In genomic region chr3:133840055-133840737, GRCh38 we compare ENCODE assay signal across 21 cellular contexts.
"Had no signal": no experiment of that assay in that cellular context is flagged by ENCODE, and none has a peak within 500 bp of the region (broad histone marks: within the 10 kb centered on the region; RNA-seq: fewer than 3 reads in every experiment).

No MANE protein-coding gene starts in this region.

- H3K27ac ChIP-seq: epithelial cell of prostate, esophagus squamous epithelium, neural progenitor cell, right lobe of liver, tibial nerve had no signal

- H3K27ac Mint-ChIP-seq: activated CD8-positive, alpha-beta memory T cell treated with anti-CD3 and anti-CD28 coated beads, Interleukin-2, amount 10 ng/mL, durations not matched to agents 7 days and 5 days; activated CD8-positive, alpha-beta T cell treated with anti-CD3 and anti-CD28 coated beads, Interleukin-2, amount 10 ng/mL, durations not matched to agents 7 days and 5 days; activated naive CD4-positive, alpha-beta T cell treated with anti-CD3 and anti-CD28 coated beads, Interleukin-2, amount 50 U/mL, for 72 hours; activated T-helper 2 cell treated with anti-CD3 and anti-CD28 coated beads, Interferon-gamma antibody, Interleukin-2, Interleukin-4, amounts not matched to agents 10 μg/mL and 5 μg/mL and 100 μg/mL, durations not matched to agents 14 hours and 24 hours and 36 hours; mesothelial cell of epicardium; naive B cell; neural progenitor cell; stimulated activated naive B cell treated with anti-CD40 and anti-IgM and Interleukin-4, amounts not matched to agents 10 μg/mL and 1 μg/mL and 100 μg/mL, for 72 hours had no signal

- H3K36me3 ChIP-seq: neural progenitor cell, right lobe of liver had no signal

- H3K9me3 ChIP-seq: esophagus squamous epithelium, right lobe of liver had no signal

- H3K9me3 Mint-ChIP-seq: activated naive CD4-positive, alpha-beta T cell treated with anti-CD3 and anti-CD28 coated beads, Interleukin-2, amount 50 U/mL, for 72 hours; activated T-helper 2 cell treated with anti-CD3 and anti-CD28 coated beads, Interferon-gamma antibody, Interleukin-2, Interleukin-4, amounts not matched to agents 10 μg/mL and 5 μg/mL and 100 μg/mL, durations not matched to agents 14 hours and 24 hours and 36 hours; neural progenitor cell; stimulated activated naive B cell treated with anti-CD40 and anti-IgM and Interleukin-4, amounts not matched to agents 10 μg/mL and 1 μg/mL and 100 μg/mL, for 72 hours had no signal

- H3K4me3 ChIP-seq: esophagus squamous epithelium, neural progenitor cell, right lobe of liver, tibial nerve had no signal

- H3K4me1 ChIP-seq: esophagus squamous epithelium, right lobe of liver, tibial nerve had no signal

- H3K4me1 Mint-ChIP-seq: activated CD8-positive, alpha-beta memory T cell treated with anti-CD3 and anti-CD28 coated beads, Interleukin-2, amount 10 ng/mL, durations not matched to agents 7 days and 5 days; mesothelial cell of epicardium; naive B cell had no signal

- H3K27me3 Mint-ChIP-seq: activated CD8-positive, alpha-beta memory T cell treated with anti-CD3 and anti-CD28 coated beads, Interleukin-2, amount 10 ng/mL, durations not matched to agents 7 days and 5 days had no signal

- DNase-seq: activated CD8-positive, alpha-beta memory T cell treated with anti-CD3 and anti-CD28 coated beads, Interleukin-2, amount 10 ng/mL, durations not matched to agents 7 days and 5 days; activated CD8-positive, alpha-beta T cell treated with anti-CD3 and anti-CD28 coated beads, Interleukin-2, amount 10 ng/mL, durations not matched to agents 7 days and 5 days; activated T-cell treated with anti-CD3 and anti-CD28 coated beads, Interleukin-2, amount 50 U/mL, for 48 hours; effector CD8-positive, alpha-beta T cell; esophagus squamous epithelium; foreskin melanocyte; glutamatergic neuron; left ventricle myocardium superior; naive B cell; occipital lobe; small intestine; stimulated activated CD4-positive, alpha-beta T cell treated with anti-CD3 and anti-CD28 coated beads, Interleukin-4, amount 100 ng/mL, for 24 hours; stimulated activated naive B cell treated with anti-CD40 and anti-IgM and Interleukin-4, amounts not matched to agents 10 μg/mL and 1 μg/mL and 100 μg/mL, for 72 hours; T-helper 2 cell had no signal

- H3K4me3 Mint-ChIP-seq: activated CD8-positive, alpha-beta memory T cell treated with anti-CD3 and anti-CD28 coated beads, Interleukin-2, amount 10 ng/mL, durations not matched to agents 7 days and 5 days; activated CD8-positive, alpha-beta T cell treated with anti-CD3 and anti-CD28 coated beads, Interleukin-2, amount 10 ng/mL, durations not matched to agents 7 days and 5 days; mesothelial cell of epicardium; naive B cell; neural progenitor cell; stimulated activated naive B cell treated with anti-CD40 and anti-IgM and Interleukin-4, amounts not matched to agents 10 μg/mL and 1 μg/mL and 100 μg/mL, for 72 hours had no signal

- H3K27me3 ChIP-seq: esophagus squamous epithelium, right lobe of liver, tibial nerve had no signal

- H3K36me3 Mint-ChIP-seq: activated CD8-positive, alpha-beta memory T cell treated with anti-CD3 and anti-CD28 coated beads, Interleukin-2, amount 10 ng/mL, durations not matched to agents 7 days and 5 days; activated naive CD4-positive, alpha-beta T cell treated with anti-CD3 and anti-CD28 coated beads, Interleukin-2, amount 50 U/mL, for 72 hours; mesothelial cell of epicardium; naive B cell; stimulated activated naive B cell treated with anti-CD40 and anti-IgM and Interleukin-4, amounts not matched to agents 10 μg/mL and 1 μg/mL and 100 μg/mL, for 72 hours had no signal
